ENCODE assay signal across 8 cellular contexts in the genomic region with DNA sequence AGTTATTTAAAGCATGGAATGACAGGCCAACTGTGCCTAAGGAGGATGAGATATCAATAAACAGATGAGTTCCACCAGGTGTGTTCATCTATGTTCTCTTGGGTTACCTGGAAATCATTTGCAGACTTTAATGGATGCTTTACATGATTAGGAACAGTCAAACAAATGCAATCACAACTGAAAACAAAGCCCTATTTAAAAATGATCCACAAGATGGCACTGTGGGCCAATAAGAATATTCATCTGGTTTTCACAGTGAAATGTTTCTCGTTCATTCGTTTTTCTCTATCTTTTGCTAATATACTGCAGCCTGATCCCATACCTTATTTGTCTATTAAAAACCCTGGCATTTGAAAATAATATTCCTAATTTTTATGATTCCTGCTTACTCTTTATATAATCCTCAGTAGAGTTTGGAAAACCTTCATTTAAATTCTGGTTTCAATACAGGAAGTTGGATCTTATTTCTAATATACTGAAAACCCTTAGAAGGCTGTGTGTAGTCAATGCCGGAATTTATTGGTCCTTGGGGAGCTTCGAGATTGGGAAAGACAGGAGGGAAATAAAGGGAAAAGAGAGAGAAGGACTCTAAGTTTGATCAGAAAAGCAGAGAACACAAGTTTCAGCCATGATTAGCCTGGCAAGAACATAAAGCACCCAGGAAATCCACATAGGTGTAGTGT.
DNase-seq lines count a peak whose midpoint lies in the region; ATAC-seq and TF ChIP-seq lines count a peak whose summit lies in the region.

No MANE protein-coding gene starts in this region.

- H3K4me3 ChIP-seq in foreskin fibroblast (ENCODE audit: low read depth in 1 of 2, low read length in 2 of 2) = no peak overlapping the region

- DNase-seq in NCI-H2029 treated with DMSO at 0.1 percent for 48 hours (lab: John Stamatoyannopoulos, UW) (peak; percentile 72), NCI-H2029 (lab: John Stamatoyannopoulos, UW) (no peak), HPDE6-E6E7 (ENCODE audit: extremely low spot score) (peak; percentile 20), SKM-1 (lab: John Stamatoyannopoulos, UW; ENCODE audit: unreplicated experiment) (peak; percentile 47), foreskin fibroblast (peak; percentile 17 to 64), putamen (ENCODE audit: low spot score) (peak; percentile 44)

- no peak for ATAC-seq in GM21786 (IDR thresholded peaks at IDR 0.05; ENCODE audit: unreplicated experiment)
- ATAC-seq in GM21367 (IDR thresholded peaks at IDR 0.05; ENCODE audit: unreplicated experiment) = no peak

- TF ChIP-seq CTCF in foreskin fibroblast (IDR thresholded peaks at IDR 0.05; ENCODE audit: low read depth, low read length) = peak; percentile 45
